ENCODE assay signal across 8 cellular contexts in the genomic region with DNA sequence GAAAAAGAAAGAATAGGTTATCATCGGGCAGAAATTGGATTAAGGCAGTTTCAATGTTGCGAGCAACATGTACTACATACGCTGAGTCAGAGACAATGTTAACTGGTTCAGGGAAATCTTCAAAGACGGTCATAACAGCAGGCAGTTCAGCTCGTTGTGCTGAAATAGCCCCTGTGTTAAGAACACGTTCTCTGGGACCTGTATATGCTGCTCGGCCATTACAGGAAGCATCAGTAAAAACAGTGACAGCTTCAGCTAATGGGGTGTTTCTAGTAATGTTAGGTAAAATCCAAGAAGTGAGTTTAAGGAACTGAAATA. TPM values are rescaled to one million over a fixed set of nuclear protein-coding genes. Genes with fewer than 3 reads are reported as not detected.
DNase-seq lines count a peak whose midpoint lies in the region; TF ChIP-seq lines count a peak whose summit lies in the region.
"Not testable (repeated sequence)": the region's sequence is repeated elsewhere in the genome, so short reads cannot be mapped to it uniquely, and the experiment has no call there.
"Had no signal": no experiment of that assay in that cellular context is flagged by ENCODE, and none has a peak within 500 bp of the region (broad histone marks: within the 10 kb centered on the region; RNA-seq: fewer than 3 reads in every experiment).

No MANE protein-coding gene starts in this region.

- TF ChIP-seq CTCF in brain (conservative IDR thresholded peaks at IDR 0.05); cardiac muscle cell (IDR thresholded peaks at IDR 0.05; ENCODE audit: low read depth, low read length): not testable (repeated sequence)

- peak overlapping the region in 2 of 5 experiments; percentile 1 to 15 for H3K4me3 Mint-ChIP-seq in brain

- not testable (repeated sequence) for H3K27me3 ChIP-seq in SJCRH30; skeletal muscle satellite cell (ENCODE audit: control insufficient read depth, insufficient read depth, low read length)
- peaks cover 10% of the 10 kb centered on the region for H3K27me3 ChIP-seq in cardiac muscle cell

- H3K4me1 Mint-ChIP-seq in brain: peaks cover 28% of the 10 kb centered on the region

- H3K4me1 ChIP-seq in SJCRH30; cardiac muscle cell (ENCODE audit: low read depth); skeletal muscle satellite cell (ENCODE audit: control insufficient read depth, insufficient read depth, low read length): not testable (repeated sequence)

- H3K27me3 Mint-ChIP-seq in brain: peaks cover 19% of the 10 kb centered on the region

- not testable (repeated sequence) for H3K9ac ChIP-seq in skeletal muscle satellite cell (ENCODE audit: low read depth, low read length)

- H3K36me3 Mint-ChIP-seq in brain: not testable (repeated sequence)

- H3K36me3 ChIP-seq in SJCRH30; cardiac muscle cell; skeletal muscle satellite cell (ENCODE audit: insufficient read depth, low read length): not testable (repeated sequence)

- peaks cover 4 to 16% (median 11%) of the 10 kb centered on the region in 5 experiments for H3K9me3 Mint-ChIP-seq in brain

- H3K4me2 ChIP-seq in skeletal muscle satellite cell (ENCODE audit: low read length): peak overlapping the region; percentile 24

- not testable (repeated sequence) for H3K27ac ChIP-seq in SJCRH30
- H3K27ac ChIP-seq in cardiac muscle cell: peak overlapping the region; percentile 48

- H3K4me3 ChIP-seq in SJCRH30 (peak overlapping the region; percentile 13), skeletal muscle satellite cell (ENCODE audit: low read length) (peak overlapping the region; percentile 51)
- not testable (repeated sequence) for H3K4me3 ChIP-seq in cardiac muscle cell

- H3K27ac Mint-ChIP-seq in brain: peak overlapping the region in 4 of 5 experiments; percentile 11 to 64 (median 30)

- DNase-seq in LHCN-M2 (ENCODE audit: low read depth) (peak; percentile 26), SJCRH30 (peak in 1 of 2 experiments; percentile 34), cardiac muscle cell (ENCODE audit: low read depth in 1 of 2, low spot score in 1 of 2) (peak in 1 of 2 donors; percentile 23)

- peaks cover 15% of the 10 kb centered on the region for H3K9me3 ChIP-seq in SJCRH30 (replicated peaks)
- H3K9me3 ChIP-seq in cardiac muscle cell (ENCODE audit: low read depth); skeletal muscle satellite cell (replicated peaks; ENCODE audit: low read length): not testable (repeated sequence)

RNA-seq across cellular contexts. Expression of gene LRRC47, which starts 8.3 kb away (rescaled TPM):
- total RNA-seq in LHCN-M2 (2014; rRNA removed) (33.7 and 44.1 TPM in 2 replicates), cardiac muscle cell (53.5 and 67.5 TPM in 2 replicates)
- polyA plus RNA-seq in LHCN-M2 (2012): 30.6 TPM
- 48.7 and 51.9 TPM in 2 replicates for total RNA-seq in SJCRH30 (2014; rRNA removed; shearing (Covaris generic))
- polyA plus RNA-seq in brain (ENCODE audit: insufficient read depth, low read depth, low replicate concordance) (48.3 TPM), cardiac muscle cell (61.5 and 78.3 TPM in 2 replicates)
- 23.8 and 27.3 TPM in 2 replicates for total RNA-seq in skeletal muscle satellite cell (2012; rRNA removed)

RNA-seq across cellular contexts. Expression of gene SMIM1, which starts 32.0 kb away (rescaled TPM):
- not detected in 2 replicates for total RNA-seq in LHCN-M2 (2014; rRNA removed)
- not detected for polyA plus RNA-seq in LHCN-M2 (2012)
- total RNA-seq in SJCRH30 (2014; rRNA removed; shearing (Covaris generic)): not detected in 2 replicates
- polyA plus RNA-seq in brain (ENCODE audit: insufficient read depth, low read depth, low replicate concordance): 5.6 TPM
- total RNA-seq in cardiac muscle cell: 20.9 and 28.4 TPM in 2 replicates
- 25.8 and 39.3 TPM in 2 replicates for polyA plus RNA-seq in cardiac muscle cell
- total RNA-seq in skeletal muscle satellite cell (2012; rRNA removed): not detected in 2 replicates
- total RNA-seq: NCI-H460 had no signal

RNA-seq across cellular contexts. Expression of gene CCDC27, which starts 52.3 kb away (rescaled TPM):
- total RNA-seq in LHCN-M2 (2014; rRNA removed) (not detected in 2 replicates), cardiac muscle cell (0.09 TPM in 1 of 2 replicates, not detected in the other)
- polyA plus RNA-seq in LHCN-M2 (2012): not detected
- total RNA-seq in SJCRH30 (2014; rRNA removed; shearing (Covaris generic)): not detected in 2 replicates
- polyA plus RNA-seq in brain (ENCODE audit: insufficient read depth, low read depth, low replicate concordance) (0.12 TPM), cardiac muscle cell (0.56 and 0.71 TPM in 2 replicates)
- total RNA-seq in skeletal muscle satellite cell (2012; rRNA removed): under 0.01 TPM in 1 of 2 replicates, not detected in the other
- total RNA-seq: Caco-2; CD4-positive, alpha-beta T cell; NCI-H460 had no signal

RNA-seq across cellular contexts. Expression of gene CEP104, which starts 52.4 kb away (rescaled TPM):
- total RNA-seq in LHCN-M2 (2014; rRNA removed) (14.6 TPM in 2 replicates), cardiac muscle cell (17.9 and 21.4 TPM in 2 replicates)
- 19.3 TPM for polyA plus RNA-seq in LHCN-M2 (2012)
- 30.5 and 35.1 TPM in 2 replicates for total RNA-seq in SJCRH30 (2014; rRNA removed; shearing (Covaris generic))
- polyA plus RNA-seq in brain (ENCODE audit: insufficient read depth, low read depth, low replicate concordance) (28.6 TPM), cardiac muscle cell (26.3 and 32.4 TPM in 2 replicates)
- 12.4 and 15.5 TPM in 2 replicates for total RNA-seq in skeletal muscle satellite cell (2012; rRNA removed)

RNA-seq across cellular contexts. Expression of gene DFFB, which starts 52.7 kb away (rescaled TPM):
- 6.6 and 7.2 TPM in 2 replicates for total RNA-seq in LHCN-M2 (2014; rRNA removed)
- 2.0 TPM for polyA plus RNA-seq in LHCN-M2 (2012)
- total RNA-seq in SJCRH30 (2014; rRNA removed; shearing (Covaris generic)): 5.6 and 6.4 TPM in 2 replicates
- polyA plus RNA-seq in brain (ENCODE audit: insufficient read depth, low read depth, low replicate concordance): 3.9 TPM
- 8.0 and 9.7 TPM in 2 replicates for total RNA-seq in cardiac muscle cell
- polyA plus RNA-seq in cardiac muscle cell: 6.5 and 7.2 TPM in 2 replicates
- 4.8 and 13.2 TPM in 2 replicates for total RNA-seq in skeletal muscle satellite cell (2012; rRNA removed)

Comparison
In these comparisons a context has a peak if more than half of its experiments do, and no peak if none do; other contexts are left out.
1. RNA of gene SMIM1, which starts 32.0 kb away (total RNA-seq): 20.9 to 28.4 TPM in cardiac muscle cell; not detected in LHCN-M2 and not detected in SJCRH30; every median in the first group is over 10 times any median in the second.